ENCODE assay signal across 17 cellular contexts in the genomic region with DNA sequence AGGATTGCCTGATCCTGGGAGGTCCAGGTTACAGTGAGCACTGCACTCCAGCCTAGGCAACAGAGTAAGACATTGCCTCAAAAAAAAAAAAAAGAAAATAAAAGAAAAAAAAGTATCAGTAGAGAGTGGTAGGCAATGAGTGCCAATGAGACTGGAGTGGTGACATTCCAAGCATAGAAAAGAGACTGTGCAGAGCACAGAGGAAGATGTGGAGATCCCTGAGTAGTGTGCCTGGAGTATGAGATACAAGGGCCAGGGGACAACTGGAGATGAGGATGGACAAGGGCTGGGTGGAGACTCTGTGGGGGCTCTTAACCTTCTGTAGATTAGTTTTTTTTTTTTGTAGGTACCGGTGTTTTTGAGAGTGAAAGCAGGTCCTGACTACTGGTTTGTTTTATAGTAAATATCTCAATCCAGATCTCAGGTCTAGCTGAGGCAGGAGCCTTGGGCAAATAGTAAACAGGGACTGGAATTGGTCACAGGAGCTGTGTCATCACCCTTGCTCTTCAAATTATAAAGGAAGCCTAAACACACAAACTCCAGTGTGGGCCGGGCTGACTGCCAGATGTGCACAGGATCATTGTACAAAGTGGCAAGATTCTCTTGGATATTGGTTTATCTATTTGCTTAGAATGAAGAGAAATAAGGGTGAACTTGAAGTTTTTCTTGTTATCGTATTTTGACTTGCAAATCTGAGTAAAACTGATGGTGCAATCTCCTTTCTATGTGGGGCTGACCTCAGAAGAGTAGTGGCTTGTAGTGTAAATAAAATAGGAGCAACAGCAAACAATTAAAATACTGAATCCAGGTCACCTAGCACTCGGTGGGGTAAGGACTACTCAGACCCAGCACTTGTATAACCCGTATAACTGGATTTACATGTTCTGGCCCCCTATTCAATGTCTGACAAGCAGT.
DNase-seq lines count a peak whose midpoint lies in the region; ATAC-seq and TF ChIP-seq lines count a peak whose summit lies in the region.
"Had no signal": no experiment of that assay in that cellular context is flagged by ENCODE, and none has a peak within 500 bp of the region (broad histone marks: within the 10 kb centered on the region; RNA-seq: fewer than 3 reads in every experiment).

No MANE protein-coding gene starts in this region.

- H4K91ac ChIP-seq in mesenchymal stem cell (ENCODE audit: low read length), result no peak overlapping the region

- TF ChIP-seq CTCF in WTC11 (IDR thresholded peaks at IDR 0.05), result no peak

- no peak overlapping the region for H2BK15ac ChIP-seq in mesenchymal stem cell (ENCODE audit: low read depth, poor library complexity, severe bottlenecking)

- H3K9me3 Mint-ChIP-seq in WTC11, result no peaks in the 10 kb centered on the region
- H3K9me3 Mint-ChIP-seq: immature natural killer cell had no signal

- no peaks in the 10 kb centered on the region for H3K4me1 ChIP-seq in mesenchymal stem cell (ENCODE audit: control insufficient read depth, insufficient read depth, low read depth, low read length)

- no peaks in the 10 kb centered on the region for H3K27me3 ChIP-seq in mesenchymal stem cell (ENCODE audit: control insufficient read depth in 1 of 2, insufficient read depth in 1 of 2, low read length in 2 of 2)
- H3K27me3 ChIP-seq: neutrophil, stomach had no signal

- DNase-seq in DMS53 treated with DMSO at 0.1 percent for 48 hours (lab: John Stamatoyannopoulos, UW; ENCODE audit: unreplicated experiment) (peak; percentile 95), NCI-H1092 treated with DMSO at 0.1 percent for 48 hours (lab: John Stamatoyannopoulos, UW) (peak; percentile 53), WTC11 (ENCODE audit: low spot score) (no peak), mesenchymal stem cell (peak; percentile 45), RKO (ENCODE audit: low spot score) (no peak), foreskin melanocyte (no peak), cerebellum (ENCODE audit: low spot score) (no peak)
- DNase-seq: activated CD8-positive, alpha-beta memory T cell treated with anti-CD3 and anti-CD28 coated beads for 24 hours; amniotic stem cell; C1 segment of cervical spinal cord; immature natural killer cell; NCI-H2227 treated with DMSO at 0.1 percent for 48 hours; stimulated activated CD4-positive, alpha-beta T cell treated with anti-CD3 and anti-CD28 coated beads, Interleukin-2, amount 100 ng/mL, for 24 hours; stomach; T-helper 2 cell had no signal

- no peak overlapping the region for H3K4ac ChIP-seq in mesenchymal stem cell (ENCODE audit: low read depth in 1 of 2, low read length in 2 of 2)

- no peaks in the 10 kb centered on the region for H3K36me3 ChIP-seq in mesenchymal stem cell (ENCODE audit: control insufficient read depth in 1 of 2, insufficient read depth in 2 of 2, low read depth in 1 of 2, low read length in 2 of 2)
- H3K36me3 ChIP-seq: neutrophil, stomach had no signal

- no peak overlapping the region for H3K4me2 ChIP-seq in mesenchymal stem cell (ENCODE audit: low read length, poor library complexity, severe bottlenecking)

- CTCF ChIA-PET in WTC11 (lab: Charles Lee), result interaction anchor here (0.6 to 1.3 kb wide), 2 partner anchors 150 to 151 kb away, joined by 4 read pairs; no protein-coding TSS in a partner anchor

- no peaks in the 10 kb centered on the region for H3K27me3 Mint-ChIP-seq in WTC11 (ENCODE audit: low read depth)

- 71% methylated on average over 2 of the region's 5 CpGs for WGBS in mesenchymal stem cell

- H3K4me1 Mint-ChIP-seq in WTC11, result peaks cover 86% of the 10 kb centered on the region
- H3K4me1 Mint-ChIP-seq: immature natural killer cell had no signal

- no peak overlapping the region for H2BK5ac ChIP-seq in mesenchymal stem cell (ENCODE audit: low read depth, low read length, poor library complexity, severe bottlenecking)

- peak overlapping the region; percentile 85 for H3K27ac Mint-ChIP-seq in WTC11
- H3K27ac Mint-ChIP-seq: immature natural killer cell had no signal

- no peaks in the 10 kb centered on the region for H3K36me3 Mint-ChIP-seq in WTC11
- H3K36me3 Mint-ChIP-seq: immature natural killer cell had no signal

- ATAC-seq in WTC11 (no peak), GM21447 (IDR thresholded peaks at IDR 0.05; ENCODE audit: unreplicated experiment) (no peak)

- H3K18ac ChIP-seq in mesenchymal stem cell (ENCODE audit: low read depth in 1 of 2, low read length in 2 of 2), result no peak overlapping the region

- no peak overlapping the region for H3K4me3 ChIP-seq in mesenchymal stem cell (ENCODE audit: insufficient read depth in 1 of 2, low read depth in 1 of 2, low read length in 2 of 2)
- H3K4me3 ChIP-seq: stomach had no signal

- H2AK5ac ChIP-seq in mesenchymal stem cell (ENCODE audit: low read length, severe bottlenecking), result no peak overlapping the region

- no peak overlapping the region for H2AFZ ChIP-seq in mesenchymal stem cell (ENCODE audit: low read depth, low read length)

- no peaks in the 10 kb centered on the region for H3K9me3 ChIP-seq in mesenchymal stem cell (ENCODE audit: control insufficient read depth, low read length)
- H3K9me3 ChIP-seq: neutrophil, stomach had no signal

- H4K8ac ChIP-seq in mesenchymal stem cell (ENCODE audit: low read length), result no peak overlapping the region

- H3K14ac ChIP-seq in mesenchymal stem cell (ENCODE audit: low read length in 2 of 2), result no peak overlapping the region

- POLR2A ChIA-PET in WTC11 (lab: Charles Lee), result interaction anchor here (0.7 kb wide), 1 partner anchor 9 kb away, joined by 4 read pairs; no protein-coding TSS in a partner anchor

- H2BK12ac ChIP-seq in mesenchymal stem cell (ENCODE audit: low read length in 2 of 2), result peak overlapping the region in 1 of 2 experiments; percentile 95

- no peak overlapping the region for H3K27ac ChIP-seq in mesenchymal stem cell (ENCODE audit: low read length, poor library complexity, severe bottlenecking)
- H3K27ac ChIP-seq: neutrophil, stomach had no signal

- no peak overlapping the region for H2BK120ac ChIP-seq in mesenchymal stem cell (ENCODE audit: low read depth, low read length)

- H3K9ac ChIP-seq in mesenchymal stem cell (ENCODE audit: low read length), result no peak overlapping the region

- H3K23ac ChIP-seq in mesenchymal stem cell (ENCODE audit: low read length in 2 of 2), result no peak overlapping the region

- no peaks in the 10 kb centered on the region for H3K79me1 ChIP-seq in mesenchymal stem cell (replicated peaks; ENCODE audit: low read length, poor library complexity, severe bottlenecking)

- no peak overlapping the region for H3K4me3 Mint-ChIP-seq in WTC11
- H3K4me3 Mint-ChIP-seq: immature natural killer cell had no signal

TF ChIP-seq in WTC11, 78 proteins besides CTCF, POLR2A, EP300 and RAD21:
- peak; percentile 64 for TF ChIP-seq PRDM15 (CRISPR knock-in tag; IDR thresholded peaks at IDR 0.05)
- TF ChIP-seq CREM (CRISPR knock-in tag; IDR thresholded peaks at IDR 0.05), result no peak

Comparison
In these comparisons a context has a peak if more than half of its experiments do, and no peak if none do; other contexts are left out.
1. DNase-seq: peak in DMS53 treated with DMSO at 0.1 percent for 48 hours (single experiment), NCI-H1092 treated with DMSO at 0.1 percent for 48 hours (single experiment) and mesenchymal stem cell (single experiment); none in WTC11 (single experiment), RKO (single experiment), foreskin melanocyte (single experiment) and cerebellum (single experiment).